26 cellular contexts compared by ENCODE assay signal in the genomic region with DNA sequence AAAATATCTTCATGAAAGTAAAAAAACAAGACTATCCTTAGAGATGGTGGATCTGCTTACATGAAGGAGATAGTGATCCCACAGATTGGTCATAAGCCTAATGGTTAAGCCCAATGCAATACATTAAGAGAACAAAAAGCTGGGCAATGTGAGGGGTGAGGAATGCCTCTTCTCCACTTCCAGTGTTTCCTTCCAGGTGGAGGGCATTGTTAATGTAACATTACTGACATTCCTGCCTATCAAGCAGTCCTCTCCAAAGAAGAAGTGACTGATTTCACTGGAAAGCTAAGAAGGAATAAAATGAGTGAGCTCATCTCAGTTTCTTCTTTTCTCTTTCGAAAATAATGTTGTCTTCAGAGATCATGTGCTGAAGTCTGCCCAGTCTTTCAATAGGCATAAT.
DNase-seq lines count a peak whose midpoint lies in the region; ATAC-seq, FAIRE-seq and TF ChIP-seq lines count a peak whose summit lies in the region.
"Had no signal": no experiment of that assay in that cellular context is flagged by ENCODE, and none has a peak within 500 bp of the region (broad histone marks: within the 10 kb centered on the region; RNA-seq: fewer than 3 reads in every experiment).

No MANE protein-coding gene starts in this region.

- TF ChIP-seq POLR2A in H1 (IDR thresholded peaks at IDR 0.05; ENCODE audit: control extremely low read depth in 1 of 2, low read depth in 2 of 2, low read length in 2 of 2) (no peak), esophagus muscularis mucosa (IDR thresholded peaks at IDR 0.05; ENCODE audit: low read depth) (no peak)

- H2BK5ac ChIP-seq in H1 (ENCODE audit: low read depth, low read length), result no peak overlapping the region; the same call in 1 of the 2 replicates

- H3K4me3 ChIP-seq in GM23338 (no peak overlapping the region), H1 (ENCODE audit: extremely low read depth in 1 of 4, insufficient read depth in 2 of 4, low read depth in 3 of 4, low read length in 4 of 4) (no peak overlapping the region), neural progenitor cell (no peak overlapping the region), esophagus muscularis mucosa (no peak overlapping the region)
- H3K4me3 ChIP-seq: BLaER1, GM23248, HAP-1 had no signal

- H3K56ac ChIP-seq in H1 (replicated peaks; ENCODE audit: insufficient read length, low read depth, low read length), result no peak overlapping the region

- TF ChIP-seq EP300 in H1 (IDR thresholded peaks at IDR 0.05; ENCODE audit: borderline replicate concordance in 1 of 2, low read depth in 2 of 2, low read length in 2 of 2) (no peak), esophagus muscularis mucosa (IDR thresholded peaks at IDR 0.05) (no peak)

- H3K18ac ChIP-seq in H1 (ENCODE audit: extremely low read depth, low read length), result no peak overlapping the region

- H3K27ac Mint-ChIP-seq in GM23338 (no peak overlapping the region), neural progenitor cell (no peak overlapping the region)
- H3K27ac Mint-ChIP-seq: B cell; CD4-positive, CD25-positive, alpha-beta regulatory T cell; CD8-positive, alpha-beta T cell; HFFc6 had no signal

- H3K4ac ChIP-seq in H1 (replicated peaks; ENCODE audit: insufficient read length, low read depth, low read length), result no peak overlapping the region

- H3K23me2 ChIP-seq in H1 (ENCODE audit: low read depth, low read length), result no peaks in the 10 kb centered on the region

- H3K79me2 ChIP-seq in GM23338 (replicated peaks; ENCODE audit: insufficient read depth) (no peaks in the 10 kb centered on the region), H1 (ENCODE audit: control insufficient read depth in 1 of 2, insufficient read depth in 2 of 2, low read length in 2 of 2) (no peaks in the 10 kb centered on the region), neural progenitor cell (ENCODE audit: low read depth) (no peaks in the 10 kb centered on the region)

- H3K4me1 Mint-ChIP-seq in GM23338 (peaks cover 38% of the 10 kb centered on the region), neural progenitor cell (peaks cover 15% of the 10 kb centered on the region)
- H3K4me1 Mint-ChIP-seq: B cell; CD4-positive, CD25-positive, alpha-beta regulatory T cell had no signal

- H2BK20ac ChIP-seq in H1 (ENCODE audit: low read length), result no peak overlapping the region

- no peaks in the 10 kb centered on the region for H3K79me1 ChIP-seq in H1 (ENCODE audit: low read depth, low read length)

- H2BK12ac ChIP-seq in H1 (ENCODE audit: low read depth, low read length), result no peak overlapping the region

- H4K20me1 ChIP-seq in GM23338 (replicated peaks; ENCODE audit: insufficient read depth) (no peaks in the 10 kb centered on the region), H1 (replicated peaks in 1 of 2; ENCODE audit: control insufficient read depth in 1 of 2, insufficient read depth in 2 of 2, low read length in 2 of 2) (no peaks in the 10 kb centered on the region), neural progenitor cell (ENCODE audit: low read depth) (no peaks in the 10 kb centered on the region)
- H4K20me1 ChIP-seq: BLaER1 had no signal

- H2BK15ac ChIP-seq in H1 (ENCODE audit: low read length), result no peak overlapping the region

- H3K27me3 Mint-ChIP-seq in GM23338 (ENCODE audit: insufficient read depth, low read depth, poor library complexity), result no peaks in the 10 kb centered on the region
- H3K27me3 Mint-ChIP-seq in neural progenitor cell (ENCODE audit: insufficient read depth, low read depth), result no peaks in the 10 kb centered on the region
- H3K27me3 Mint-ChIP-seq: B cell had no signal

- CTCF ChIA-PET in H1 (lab: Charles Lee; ENCODE audit: partially characterized antibody), result interaction anchor here (0.7 to 1.8 kb wide), 4 partner anchors 20 to 575 kb away, joined by 3 to 7 read pairs (median 4); no protein-coding TSS in a partner anchor

- peak; percentile 73 for DNase-seq in GM23338 (ENCODE audit: low spot score)
- peak in 1 of 2 experiments; percentile 21 for DNase-seq in H1 (ENCODE audit: low read depth in 1 of 2, low spot score in 2 of 2)
- DNase-seq in iPS DF 4.7 (ENCODE audit: extremely low read depth, low spot score), result peak; percentile 51
- DNase-seq in neural progenitor cell (ENCODE audit: low spot score), result peak; percentile 36
- no peak for DNase-seq in esophagus muscularis mucosa (ENCODE audit: extremely low spot score)
- no peak for DNase-seq in GDM1 (lab: John Stamatoyannopoulos, UW)
- no peak for DNase-seq in activated CD4-positive, CD25-positive, alpha-beta regulatory T cell (lab: John Stamatoyannopoulos, UW)
- no peak for DNase-seq in activated gamma-delta T cell treated with Interleukin-2 at 50 U/mL for 16 hours
- DNase-seq: Caco-2; CD4-positive, CD25-positive, alpha-beta regulatory T cell; CD8-positive, alpha-beta T cell; DMS153; DMS79; EL; GF-D8; GM23248; HFFc6 had no signal

- H4K5ac ChIP-seq in H1 (ENCODE audit: insufficient read length, low read depth, low read length), result no peak overlapping the region

- H3K27ac ChIP-seq in GM23338 (ENCODE audit: low read depth) (peak overlapping the region; percentile 43), H1 (ENCODE audit: low read depth, low read length) (no peak overlapping the region; the same call in 1 of the 2 replicates), neural progenitor cell (no peak overlapping the region), esophagus muscularis mucosa (replicated peaks in 1 of 4) (no peak overlapping the region)
- H3K27ac ChIP-seq: 22Rv1, BLaER1, C4-2B, GM23248 had no signal

- TF ChIP-seq CTCF in GM23338 (conservative IDR thresholded peaks at IDR 0.05; ENCODE audit: low read depth in 2 of 2) (no peak), H1 (IDR thresholded peaks at IDR 0.05; ENCODE audit: control extremely low read depth in 1 of 3, insufficient read depth in 1 of 3, low read depth in 1 of 3, low read length in 3 of 3) (no peak), neural progenitor cell (IDR thresholded peaks at IDR 0.05) (no peak), esophagus muscularis mucosa (IDR thresholded peaks at IDR 0.05) (no peak)

- H3K4me2 ChIP-seq in GM23338, result 0 out of 2 replicates have a peak overlapping the region, but pooled peaks have one; percentile 14
- H3K4me2 ChIP-seq in H1 (ENCODE audit: insufficient read depth in 1 of 2, low read depth in 2 of 2, low read length in 2 of 2), result no peak overlapping the region
- no peak overlapping the region for H3K4me2 ChIP-seq in neural progenitor cell
- H3K4me2 ChIP-seq: BLaER1 had no signal

- peak; percentile 79 for ATAC-seq in GM23338
- ATAC-seq: CD8-positive, alpha-beta T cell had no signal

- H3K4me1 ChIP-seq in GM23338 (ENCODE audit: insufficient read depth) (peaks cover 24% of the 10 kb centered on the region), H1 (replicated peaks in 1 of 4; ENCODE audit: control insufficient read depth in 3 of 4, insufficient read depth in 4 of 4, low read length in 3 of 4) (peaks cover 0 to 7% (median 4%) of the 10 kb centered on the region in 4 experiments; a peak in 2 of 7 replicates), neural progenitor cell (peaks cover 28% of the 10 kb centered on the region), esophagus muscularis mucosa (no peaks in the 10 kb centered on the region)
- H3K4me1 ChIP-seq: BLaER1, Caco-2, HAP-1 had no signal

- FAIRE-seq in H1 (lab: Jason Lieb, UNC), result peak; percentile 75
- FAIRE-seq: A204.1, GM12891, GM18507, H54 had no signal

- H2BK120ac ChIP-seq in H1 (replicated peaks; ENCODE audit: low read depth, low read length), result no peak overlapping the region

- H3K27me3 ChIP-seq in GM23338 (ENCODE audit: insufficient read depth), result no peaks in the 10 kb centered on the region
- H3K27me3 ChIP-seq in H1 (replicated peaks in 1 of 4; ENCODE audit: control insufficient read depth in 3 of 4, extremely low read depth in 1 of 4, insufficient read depth in 3 of 4, low read length in 3 of 4), result no peaks in the 10 kb centered on the region
- H3K27me3 ChIP-seq in neural progenitor cell, result no peaks in the 10 kb centered on the region
- H3K27me3 ChIP-seq in esophagus muscularis mucosa, result no peaks in the 10 kb centered on the region
- H3K27me3 ChIP-seq: BLaER1 had no signal

- H2AFZ ChIP-seq in GM23338, result no peak overlapping the region
- no peak overlapping the region; the same call in 1 of the 2 replicates for H2AFZ ChIP-seq in H1 (ENCODE audit: low read length)
- H2AFZ ChIP-seq in neural progenitor cell (replicated peaks), result no peak overlapping the region
- H2AFZ ChIP-seq: GM23248 had no signal

- no peaks in the 10 kb centered on the region for H3K9me3 ChIP-seq in H1 (ENCODE audit: insufficient read depth in 2 of 2, low read depth in 1 of 2, low read length in 1 of 2)
- H3K9me3 ChIP-seq in neural progenitor cell (ENCODE audit: low read depth), result no peaks in the 10 kb centered on the region
- H3K9me3 ChIP-seq in esophagus muscularis mucosa, result no peaks in the 10 kb centered on the region
- H3K9me3 ChIP-seq: BLaER1, Caco-2, HAP-1 had no signal

- H2AK5ac ChIP-seq in H1 (ENCODE audit: low read depth, low read length), result no peak overlapping the region

- intact Hi-C loops in esophagus muscularis mucosa (cut with DNase I), result no loop called here

- no peak overlapping the region for H3K23ac ChIP-seq in H1 (ENCODE audit: insufficient read length)

- H3F3A ChIP-seq in GM23338 (replicated peaks; ENCODE audit: low read depth) (no peaks in the 10 kb centered on the region), neural progenitor cell (ENCODE audit: low read depth) (no peaks in the 10 kb centered on the region)

- H3K36me3 Mint-ChIP-seq in GM23338 (ENCODE audit: low read depth) (no peaks in the 10 kb centered on the region), neural progenitor cell (no peaks in the 10 kb centered on the region)
- H3K36me3 Mint-ChIP-seq: CD4-positive, CD25-positive, alpha-beta regulatory T cell; CD8-positive, alpha-beta T cell had no signal

- H3K9ac ChIP-seq in H1 (replicated peaks in 1 of 4; ENCODE audit: extremely low read depth in 1 of 4, low read depth in 3 of 4, low read length in 3 of 4), result no peak overlapping the region
- no peak overlapping the region for H3K9ac ChIP-seq in neural progenitor cell
- H3K9ac ChIP-seq: BLaER1, GM23248 had no signal

- TF ChIP-seq RAD21 in H1 (IDR thresholded peaks at IDR 0.05 in 1 of 2, conservative IDR thresholded peaks at IDR 0.05 in 1 of 2; ENCODE audit: low read depth in 2 of 2, low read length in 2 of 2), result no peak

- no peaks in the 10 kb centered on the region; the same call in 2 of the 3 replicates for H3K9me3 Mint-ChIP-seq in GM23338
- H3K9me3 Mint-ChIP-seq in neural progenitor cell, result no peaks in the 10 kb centered on the region
- H3K9me3 Mint-ChIP-seq: CD4-positive, CD25-positive, alpha-beta regulatory T cell; CD8-positive, alpha-beta T cell; HFFc6 had no signal

- no peak overlapping the region for H4K91ac ChIP-seq in H1 (replicated peaks; ENCODE audit: insufficient read length, low read length)

- no peaks in the 10 kb centered on the region for H3K9me2 ChIP-seq in GM23338 (ENCODE audit: insufficient read depth)

- POLR2A ChIA-PET in H1 (lab: Charles Lee; ENCODE audit: partially characterized antibody), result interaction anchor here (0.8 kb wide), 1 partner anchor 11 kb away, joined by 3 read pairs; no protein-coding TSS in a partner anchor

- H3K14ac ChIP-seq in H1 (ENCODE audit: insufficient read length), result no peak overlapping the region

- no peak overlapping the region for H3K4me3 Mint-ChIP-seq in GM23338
- no peak overlapping the region for H3K4me3 Mint-ChIP-seq in neural progenitor cell
- H3K4me3 Mint-ChIP-seq: B cell; CD8-positive, alpha-beta T cell; HFFc6 had no signal

- 100% methylated on average over 1 of the region's 1 CpG; no CpG with 5 or more reads in 1 of the 2 experiments for WGBS in H1 (ENCODE audit: extremely low coverage in 1 of 2, insufficient coverage in 1 of 2, insufficient read length in 1 of 2, insufficient replicate concordance in 2 of 2, low coverage in 1 of 2, low lambda C conversion rate in 2 of 2, missing lambda C conversion rate in 1 of 2), 2 experiments
- WGBS in esophagus muscularis mucosa, result 76% methylated on average over 1 of the region's 1 CpG

- H3K36me3 ChIP-seq in GM23338 (ENCODE audit: insufficient read depth) (no peaks in the 10 kb centered on the region), H1 (ENCODE audit: control insufficient read depth in 2 of 4, insufficient read depth in 4 of 4, low read length in 3 of 4) (no peaks in the 10 kb centered on the region), neural progenitor cell (no peaks in the 10 kb centered on the region), esophagus muscularis mucosa (no peaks in the 10 kb centered on the region)
- H3K36me3 ChIP-seq: BLaER1, HAP-1 had no signal

- H4K8ac ChIP-seq in H1 (ENCODE audit: extremely low read depth, insufficient read depth, low read length), result no peak overlapping the region

Comparison
In these comparisons a context has a peak if more than half of its experiments do, and no peak if none do; other contexts are left out.
1. DNase-seq: peak in GM23338 (single experiment), iPS DF 4.7 (single experiment) and neural progenitor cell (single experiment); none in esophagus muscularis mucosa (single experiment), GDM1 (single experiment), activated CD4-positive, CD25-positive, alpha-beta regulatory T cell (0 of 4) and activated gamma-delta T cell treated with Interleukin-2 at 50 U/mL for 16 hours (single experiment).